Comparison of ENCODE assay signal across 18 cellular contexts in genomic region chr10:51658075-51658474, GRCh38. TPM values are rescaled to one million over a fixed set of nuclear protein-coding genes. Genes with fewer than 3 reads are reported as not detected.
DNase-seq lines count a peak whose midpoint lies in the region; ATAC-seq and TF ChIP-seq lines count a peak whose summit lies in the region.
"Had no signal": no experiment of that assay in that cellular context is flagged by ENCODE, and none has a peak within 500 bp of the region (broad histone marks: within the 10 kb centered on the region; RNA-seq: fewer than 3 reads in every experiment).

No MANE protein-coding gene starts in this region.

- no peak overlapping the region for H4K91ac ChIP-seq in mesenchymal stem cell (ENCODE audit: low read length)

- peak overlapping the region; percentile 27 for H4K8ac ChIP-seq in mesenchymal stem cell (ENCODE audit: low read length)

- ATAC-seq in naive thymus-derived CD8-positive, alpha-beta T cell, result no peak
- ATAC-seq: CD8-positive, alpha-beta T cell; GM12878 had no signal

- no peaks in the 10 kb centered on the region for H3K4me1 Mint-ChIP-seq in neural progenitor cell
- H3K4me1 Mint-ChIP-seq in naive thymus-derived CD8-positive, alpha-beta T cell, result no peaks in the 10 kb centered on the region
- H3K4me1 Mint-ChIP-seq: B cell had no signal

- peaks cover 8% of the 10 kb centered on the region for H3K4me1 ChIP-seq in cardiac muscle cell (ENCODE audit: low read depth)
- peaks cover 0 to 12% of the 10 kb centered on the region in 2 donors for H3K4me1 ChIP-seq in right atrium auricular region
- peaks cover 58% of the 10 kb centered on the region for H3K4me1 ChIP-seq in SJCRH30
- H3K4me1 ChIP-seq in mesenchymal stem cell (ENCODE audit: control insufficient read depth, insufficient read depth, low read depth, low read length), result no peaks in the 10 kb centered on the region
- peaks cover 22% of the 10 kb centered on the region for H3K4me1 ChIP-seq in neural progenitor cell
- H3K4me1 ChIP-seq: BLaER1 treated with 17β-estradiol and CSF1 and Interleukin-3, amounts not matched to agents 10 nM and 100 nM had no signal

- no peak overlapping the region for H2BK120ac ChIP-seq in mesenchymal stem cell (ENCODE audit: low read depth, low read length)

- no peaks in the 10 kb centered on the region for H3K27me3 Mint-ChIP-seq in neural progenitor cell (ENCODE audit: insufficient read depth, low read depth)
- H3K27me3 Mint-ChIP-seq in naive thymus-derived CD8-positive, alpha-beta T cell, result peaks cover 4 to 22% (median 9%) of the 10 kb centered on the region in 5 donors

- TF ChIP-seq CTCF in cardiac muscle cell (IDR thresholded peaks at IDR 0.05; ENCODE audit: low read depth, low read length) (no peak), right atrium auricular region (IDR thresholded peaks at IDR 0.05) (no peak), neural progenitor cell (IDR thresholded peaks at IDR 0.05) (no peak)

- no peak overlapping the region for H2BK5ac ChIP-seq in mesenchymal stem cell (ENCODE audit: low read depth, low read length, poor library complexity, severe bottlenecking)

- no peak overlapping the region for H3K14ac ChIP-seq in mesenchymal stem cell (ENCODE audit: low read length in 2 of 2)

- H3K27me3 ChIP-seq in cardiac muscle cell, result no peaks in the 10 kb centered on the region
- no peaks in the 10 kb centered on the region for H3K27me3 ChIP-seq in right atrium auricular region
- no peaks in the 10 kb centered on the region for H3K27me3 ChIP-seq in SJCRH30
- no peaks in the 10 kb centered on the region for H3K27me3 ChIP-seq in mesenchymal stem cell (ENCODE audit: control insufficient read depth in 1 of 2, insufficient read depth in 1 of 2, low read length in 2 of 2)
- no peaks in the 10 kb centered on the region for H3K27me3 ChIP-seq in neural progenitor cell
- H3K27me3 ChIP-seq: BLaER1 treated with 17β-estradiol and CSF1 and Interleukin-3, amounts not matched to agents 10 nM and 100 nM had no signal

- no peak overlapping the region for H3K23ac ChIP-seq in mesenchymal stem cell (ENCODE audit: low read length in 2 of 2)

- no peaks in the 10 kb centered on the region for H4K20me1 ChIP-seq in neural progenitor cell (ENCODE audit: low read depth)
- H4K20me1 ChIP-seq: BLaER1 treated with 17β-estradiol and CSF1 and Interleukin-3, amounts not matched to agents 10 nM and 100 nM had no signal

- DNase-seq in cardiac muscle cell (ENCODE audit: low read depth in 1 of 2, low spot score in 1 of 2), result peak in 1 of 2 donors; percentile 5
- no peak for DNase-seq in right atrium auricular region (ENCODE audit: low spot score)
- peak; percentile 44 to 79 for DNase-seq in SJCRH30
- DNase-seq in mesenchymal stem cell, result no peak
- DNase-seq in neural progenitor cell (ENCODE audit: low spot score), result peak; percentile 3
- DNase-seq in activated T-cell treated with anti-CD3 and anti-CD28 coated beads, Interleukin-2, amount 50 U/mL, for 48 hours, result no peak
- DNase-seq in naive thymus-derived CD8-positive, alpha-beta T cell, result no peak
- DNase-seq in NCI-H2196 (lab: John Stamatoyannopoulos, UW; ENCODE audit: unreplicated experiment), result no peak
- DNase-seq: 8988T; CD8-positive, alpha-beta T cell; COR-L47; DMS 273 treated with DMSO at 0.1 percent for 48 hours; DND-41; EL; H9 had no signal

- H3K4me3 Mint-ChIP-seq in neural progenitor cell, result no peak overlapping the region
- H3K4me3 Mint-ChIP-seq in naive thymus-derived CD8-positive, alpha-beta T cell, result no peak overlapping the region
- H3K4me3 Mint-ChIP-seq: B cell; CD8-positive, alpha-beta T cell; H9 had no signal

- no peaks in the 10 kb centered on the region for H3K79me2 ChIP-seq in neural progenitor cell (ENCODE audit: low read depth)

- 88% methylated on average over 2 of the region's 2 CpGs for WGBS in mesenchymal stem cell

- H3K4me3 ChIP-seq in cardiac muscle cell (no peak overlapping the region), right atrium auricular region (no peak overlapping the region), SJCRH30 (no peak overlapping the region), mesenchymal stem cell (ENCODE audit: insufficient read depth in 1 of 2, low read depth in 1 of 2, low read length in 2 of 2) (no peak overlapping the region), neural progenitor cell (no peak overlapping the region)
- H3K4me3 ChIP-seq: BLaER1 treated with 17β-estradiol and CSF1 and Interleukin-3, amounts not matched to agents 10 nM and 100 nM; GM12878 had no signal

- H3K9me3 Mint-ChIP-seq in neural progenitor cell, result no peaks in the 10 kb centered on the region
- no peaks in the 10 kb centered on the region for H3K9me3 Mint-ChIP-seq in naive thymus-derived CD8-positive, alpha-beta T cell
- H3K9me3 Mint-ChIP-seq: CD8-positive, alpha-beta T cell; H9 had no signal

- H2BK15ac ChIP-seq in mesenchymal stem cell (ENCODE audit: low read depth, poor library complexity, severe bottlenecking), result no peak overlapping the region

- H2AFZ ChIP-seq in mesenchymal stem cell (ENCODE audit: low read depth, low read length) (no peak overlapping the region), neural progenitor cell (replicated peaks) (no peak overlapping the region)

- POLR2A ChIA-PET in naive thymus-derived CD8-positive, alpha-beta T cell (lab: Charles Lee), result no interaction called here

- H3K4ac ChIP-seq in mesenchymal stem cell (ENCODE audit: low read depth in 1 of 2, low read length in 2 of 2), result no peak overlapping the region

- H3K9ac ChIP-seq in mesenchymal stem cell (ENCODE audit: low read length), result no peak overlapping the region
- H3K9ac ChIP-seq in neural progenitor cell, result no peak overlapping the region
- H3K9ac ChIP-seq: BLaER1 treated with 17β-estradiol and CSF1 and Interleukin-3, amounts not matched to agents 10 nM and 100 nM had no signal

- no peaks in the 10 kb centered on the region for H3K79me1 ChIP-seq in mesenchymal stem cell (replicated peaks; ENCODE audit: low read length, poor library complexity, severe bottlenecking)

- no peaks in the 10 kb centered on the region for H3F3A ChIP-seq in neural progenitor cell (ENCODE audit: low read depth)

- H3K36me3 Mint-ChIP-seq in neural progenitor cell, result no peaks in the 10 kb centered on the region
- H3K36me3 Mint-ChIP-seq in naive thymus-derived CD8-positive, alpha-beta T cell, result no peaks in the 10 kb centered on the region
- H3K36me3 Mint-ChIP-seq: CD8-positive, alpha-beta T cell had no signal

- no peaks in the 10 kb centered on the region for H3K36me3 ChIP-seq in cardiac muscle cell
- no peaks in the 10 kb centered on the region for H3K36me3 ChIP-seq in right atrium auricular region
- H3K36me3 ChIP-seq in SJCRH30, result no peaks in the 10 kb centered on the region
- H3K36me3 ChIP-seq in mesenchymal stem cell (ENCODE audit: control insufficient read depth in 1 of 2, insufficient read depth in 2 of 2, low read depth in 1 of 2, low read length in 2 of 2), result no peaks in the 10 kb centered on the region
- no peaks in the 10 kb centered on the region for H3K36me3 ChIP-seq in neural progenitor cell
- H3K36me3 ChIP-seq: BLaER1 treated with 17β-estradiol and CSF1 and Interleukin-3, amounts not matched to agents 10 nM and 100 nM had no signal

- no peaks in the 10 kb centered on the region for H3K9me3 ChIP-seq in cardiac muscle cell (ENCODE audit: low read depth)
- no peaks in the 10 kb centered on the region for H3K9me3 ChIP-seq in right atrium auricular region
- no peaks in the 10 kb centered on the region for H3K9me3 ChIP-seq in SJCRH30 (replicated peaks)
- no peaks in the 10 kb centered on the region for H3K9me3 ChIP-seq in mesenchymal stem cell (ENCODE audit: control insufficient read depth, low read length)
- no peaks in the 10 kb centered on the region for H3K9me3 ChIP-seq in neural progenitor cell (ENCODE audit: low read depth)
- H3K9me3 ChIP-seq: BLaER1 treated with 17β-estradiol and CSF1 and Interleukin-3, amounts not matched to agents 10 nM and 100 nM had no signal

- H3K18ac ChIP-seq in mesenchymal stem cell (ENCODE audit: low read depth in 1 of 2, low read length in 2 of 2), result no peak overlapping the region

- H3K4me2 ChIP-seq in mesenchymal stem cell (ENCODE audit: low read length, poor library complexity, severe bottlenecking) (no peak overlapping the region), neural progenitor cell (no peak overlapping the region)
- H3K4me2 ChIP-seq: BLaER1 treated with 17β-estradiol and CSF1 and Interleukin-3, amounts not matched to agents 10 nM and 100 nM had no signal

- H2BK12ac ChIP-seq in mesenchymal stem cell (ENCODE audit: low read length in 2 of 2), result no peak overlapping the region

- no peak overlapping the region for H2AK5ac ChIP-seq in mesenchymal stem cell (ENCODE audit: low read length, severe bottlenecking)

- H3K27ac ChIP-seq in cardiac muscle cell, result peak overlapping the region; percentile 24
- no peak overlapping the region for H3K27ac ChIP-seq in right atrium auricular region
- peak overlapping the region; percentile 76 for H3K27ac ChIP-seq in SJCRH30
- no peak overlapping the region for H3K27ac ChIP-seq in mesenchymal stem cell (ENCODE audit: low read length, poor library complexity, severe bottlenecking)
- H3K27ac ChIP-seq in neural progenitor cell, result no peak overlapping the region
- H3K27ac ChIP-seq: BLaER1 treated with 17β-estradiol and CSF1 and Interleukin-3, amounts not matched to agents 10 nM and 100 nM had no signal

- no peak overlapping the region for H3K27ac Mint-ChIP-seq in neural progenitor cell
- H3K27ac Mint-ChIP-seq in naive thymus-derived CD8-positive, alpha-beta T cell, result no peak overlapping the region
- H3K27ac Mint-ChIP-seq: B cell; CD8-positive, alpha-beta T cell; H9 had no signal

RNA-seq across cellular contexts. Expression of gene CSTF2T, which starts 41.3 kb away (rescaled TPM):
- total RNA-seq in cardiac muscle cell (22.1 and 28.5 TPM in 2 replicates), right atrium auricular region (10 to 100 TPM; 13.0 to 14.7 TPM), neural progenitor cell (ENCODE audit: low replicate concordance) (53.7 and 56.5 TPM in 2 replicates)
- 7.8 and 8.2 TPM in 2 replicates for polyA plus RNA-seq in cardiac muscle cell
- 33.2 and 35.2 TPM in 2 replicates for total RNA-seq in SJCRH30 (2014; rRNA removed; shearing (Covaris generic))
- polyA plus RNA-seq in mesenchymal stem cell (2013, experiment 1 of 2), result 7.5 TPM
- 7.7 TPM for polyA plus RNA-seq in mesenchymal stem cell (2013, experiment 2 of 2)
- 10 to 100 TPM; 37.4 to 38.4 TPM for total RNA-seq in naive thymus-derived CD8-positive, alpha-beta T cell
- polyA plus RNA-seq in naive thymus-derived CD8-positive, alpha-beta T cell, result 10 to 100 TPM; 14.0 to 16.9 (median 14.1) TPM

Comparison
In these comparisons a context has a peak if more than half of its experiments do, and no peak if none do; other contexts are left out.
1. H3K27ac ChIP-seq: peak in cardiac muscle cell (single experiment) and SJCRH30 (single experiment); none in right atrium auricular region (0 of 2), mesenchymal stem cell (single experiment) and neural progenitor cell (single experiment).
2. DNase-seq: peak in SJCRH30 (2 of 2) and neural progenitor cell (single experiment); none in right atrium auricular region (single experiment), mesenchymal stem cell (single experiment), activated T-cell treated with anti-CD3 and anti-CD28 coated beads, Interleukin-2, amount 50 U/mL, for 48 hours (0 of 2), naive thymus-derived CD8-positive, alpha-beta T cell (0 of 10) and NCI-H2196 (single experiment).